In genomic region chr1:226408285-226409184, GRCh38 we compare ENCODE assay signal across 8 cellular contexts. TPM values are rescaled to one million over a fixed set of nuclear protein-coding genes. Genes with fewer than 3 reads are reported as not detected.
A peak's percentile ranks its signal among the peaks of the same experiment; 100 is the strongest.
DNase-seq lines count a peak whose midpoint lies in the region; ATAC-seq and TF ChIP-seq lines count a peak whose summit lies in the region.

No MANE protein-coding gene starts in this region.

- no peaks in the 10 kb centered on the region for H3K9me2 ChIP-seq in OCI-LY7 (ENCODE audit: insufficient read depth, low read length)

- peak overlapping the region; percentile 79 for H3K4me2 ChIP-seq in OCI-LY7 (ENCODE audit: low read length)

- ATAC-seq in esophagus mucosa (peak; percentile 4), HG02642 (IDR thresholded peaks at IDR 0.05; ENCODE audit: poor library complexity, unreplicated experiment) (no peak)

- no peak; the same call in 1 of the 2 replicates for TF ChIP-seq CTCF in OCI-LY7 (conservative IDR thresholded peaks at IDR 0.05; ENCODE audit: low read length)
- peak; percentile 4 for TF ChIP-seq CTCF in osteocyte (IDR thresholded peaks at IDR 0.05)

- DNase-seq in CD8-positive, alpha-beta memory T cell, result no peak
- DNase-seq in OCI-LY7 (ENCODE audit: low spot score), result no peak
- DNase-seq in osteocyte (ENCODE audit: extremely low spot score, unreplicated experiment), result no peak
- no peak for DNase-seq in NOMO-1 treated with DMSO at 0.1 percent for 48 hours (lab: John Stamatoyannopoulos, UW; ENCODE audit: unreplicated experiment)
- no peak for DNase-seq in NCI-H1092 treated with DMSO at 0.1 percent for 48 hours (lab: John Stamatoyannopoulos, UW)
- no peak for DNase-seq in activated CD4-positive, alpha-beta T cell treated with anti-CD3 and anti-CD28 coated beads for 1 hour

- H3K27ac ChIP-seq in CD8-positive, alpha-beta memory T cell (ENCODE audit: low read depth, low read length), result peak overlapping the region; percentile 27
- peak overlapping the region; percentile 91 for H3K27ac ChIP-seq in OCI-LY7 (ENCODE audit: low read depth, low read length, poor library complexity, severe bottlenecking)

- BruUV-seq in OCI-LY7 (replicated peaks; lab: Mats Ljungman, UMichigan), result TSS peak; percentile 94

- no peaks in the 10 kb centered on the region for H3K9me3 ChIP-seq in CD8-positive, alpha-beta memory T cell (ENCODE audit: low read length)
- no peaks in the 10 kb centered on the region for H3K9me3 ChIP-seq in OCI-LY7 (ENCODE audit: low read length)

- H2AFZ ChIP-seq in OCI-LY7 (ENCODE audit: low read length), result peak overlapping the region; percentile 25; the same call in 1 of the 2 replicates

- peak overlapping the region; percentile 31 for H3K4me3 ChIP-seq in CD8-positive, alpha-beta memory T cell (ENCODE audit: low read length)
- H3K4me3 ChIP-seq in OCI-LY7 (ENCODE audit: low read depth, low read length, poor library complexity, severe bottlenecking), result peak overlapping the region; percentile 91

- H3K9me3 Mint-ChIP-seq in CD8-positive, alpha-beta memory T cell, result no peaks in the 10 kb centered on the region
- no peaks in the 10 kb centered on the region for H3K9me3 Mint-ChIP-seq in osteocyte (ENCODE audit: unreplicated experiment)

- H3K4me1 Mint-ChIP-seq in CD8-positive, alpha-beta memory T cell, result peaks cover 37 to 47% (median 43%) of the 10 kb centered on the region in 3 donors
- peaks cover 43% of the 10 kb centered on the region for H3K4me1 Mint-ChIP-seq in osteocyte (ENCODE audit: unreplicated experiment)

- H3K36me3 ChIP-seq in CD8-positive, alpha-beta memory T cell (ENCODE audit: insufficient read depth, low read length), result no peaks in the 10 kb centered on the region
- H3K36me3 ChIP-seq in OCI-LY7 (ENCODE audit: insufficient read depth, low read length), result peaks cover 35% of the 10 kb centered on the region

- H3K4me1 ChIP-seq in CD8-positive, alpha-beta memory T cell (ENCODE audit: insufficient read depth, low read length), result peaks cover 40% of the 10 kb centered on the region
- H3K4me1 ChIP-seq in OCI-LY7 (ENCODE audit: insufficient read depth, low read length, poor library complexity, severe bottlenecking), result peaks cover 42% of the 10 kb centered on the region

- H3K27me3 Mint-ChIP-seq in CD8-positive, alpha-beta memory T cell, result no peaks in the 10 kb centered on the region
- H3K27me3 Mint-ChIP-seq in osteocyte (ENCODE audit: unreplicated experiment), result peaks cover 14% of the 10 kb centered on the region

- H3K79me2 ChIP-seq in OCI-LY7 (ENCODE audit: insufficient read depth, low read depth, low read length), result peaks cover 42% of the 10 kb centered on the region

- no peaks in the 10 kb centered on the region for H3K27me3 ChIP-seq in CD8-positive, alpha-beta memory T cell (ENCODE audit: insufficient read depth, low read length, poor library complexity, severe bottlenecking)

- H3K4me3 Mint-ChIP-seq in CD8-positive, alpha-beta memory T cell, result peak overlapping the region; percentile 85 to 99 (median 96)
- peak overlapping the region; percentile 81 for H3K4me3 Mint-ChIP-seq in osteocyte (ENCODE audit: unreplicated experiment)

- CTCF ChIA-PET in CD8-positive, alpha-beta memory T cell (lab: Charles Lee), result interaction anchor here (0.7 to 5.9 kb wide), 25 partner anchors 8 to 630 kb away, joined by 3 to 93 read pairs (median 5); partner anchors contain the start of gene H3-3A
- CTCF ChIA-PET in OCI-LY7 (lab: Charles Lee; ENCODE audit: unreplicated experiment), result interaction anchor here (0.6 to 2.0 kb wide), 9 partner anchors 8 to 982 kb away, joined by 3 to 11 read pairs (median 3); no protein-coding TSS in a partner anchor

- H4K20me1 ChIP-seq in OCI-LY7 (ENCODE audit: insufficient read depth, low read length), result peaks cover 30% of the 10 kb centered on the region

- peak overlapping the region; percentile 77 to 99 (median 90) for H3K27ac Mint-ChIP-seq in CD8-positive, alpha-beta memory T cell
- peak overlapping the region; percentile 81 for H3K27ac Mint-ChIP-seq in osteocyte (ENCODE audit: unreplicated experiment)

- intact Hi-C loops in OCI-LY7 (cut with micrococcal nuclease; ENCODE audit: unreplicated experiment), result loop anchor here (1.0 to 5.0 kb wide), 5 partner anchors 28 to 346 kb away; partner anchors contain the start of genes H3-3A and ITPKB

- peaks cover 0 to 10% (median 0%) of the 10 kb centered on the region in 3 donors for H3K36me3 Mint-ChIP-seq in CD8-positive, alpha-beta memory T cell
- no peaks in the 10 kb centered on the region for H3K36me3 Mint-ChIP-seq in osteocyte (ENCODE audit: unreplicated experiment)

- POLR2A ChIA-PET in CD8-positive, alpha-beta memory T cell (lab: Charles Lee), result interaction anchor here (0.7 to 2.4 kb wide), 9 partner anchors 10 to 531 kb away, joined by 3 to 24 read pairs (median 7); partner anchors contain the start of genes COQ8A and ITPKB
- POLR2A ChIA-PET in OCI-LY7 (lab: Charles Lee), result interaction anchor here (0.5 to 8.0 kb wide), 27 partner anchors 8 to 323 kb away, joined by 3 to 106 read pairs (median 5); partner anchors contain the start of gene LIN9

RNA-seq across cellular contexts. Expression of gene PARP1, which starts 0.6 kb away (rescaled TPM):
- total RNA-seq in CD8-positive, alpha-beta memory T cell, result 100 to 1,000 TPM; 224 to 234 TPM
- polyA plus RNA-seq in CD8-positive, alpha-beta memory T cell, result 137 TPM
- 532 and 610 TPM in 2 replicates for total RNA-seq in OCI-LY7 (2014; rRNA removed; shearing (Covaris generic))
- 558 and 594 TPM in 2 replicates for total RNA-seq in OCI-LY7 (2022)
- total RNA-seq in esophagus mucosa, result 55.2 TPM
- total RNA-seq in osteocyte, result 84.5 and 86.3 TPM in 2 replicates
